In genomic region chr10:129814681-129815646, GRCh38 we compare ENCODE assay signal across 14 cellular contexts.
"Had no signal": no experiment of that assay in that cellular context is flagged by ENCODE, and none has a peak within 500 bp of the region (broad histone marks: within the 10 kb centered on the region; RNA-seq: fewer than 3 reads in every experiment).

No MANE protein-coding gene starts in this region.

- H3K9me3 ChIP-seq: body of pancreas, neutrophil had no signal

- H3K27ac ChIP-seq: body of pancreas, epithelial cell of prostate, foreskin keratinocyte, neutrophil, parathyroid adenoma had no signal

- H3K4me1 ChIP-seq: foreskin keratinocyte, parathyroid adenoma had no signal

- H3K36me3 ChIP-seq: neutrophil had no signal

- ATAC-seq: body of pancreas; foreskin keratinocyte; naive thymus-derived CD8-positive, alpha-beta T cell; stimulated activated naive B cell treated with anti-CD40 and anti-IgM and Interleukin-4, amounts not matched to agents 10 μg/mL and 1 μg/mL and 100 μg/mL, for 72 hours had no signal

- H3K4me3 ChIP-seq: body of pancreas had no signal

- H3K27me3 ChIP-seq: body of pancreas, foreskin keratinocyte, neutrophil had no signal

- DNase-seq: activated B cell treated with CpG ODN at 0.5 μM for 24 hours; activated CD4-positive, alpha-beta memory T cell treated with anti-CD3 and anti-CD28 coated beads for 36 hours; activated CD4-positive, alpha-beta T cell treated with anti-CD3 and anti-CD28 coated beads for 4 hours; activated naive CD4-positive, alpha-beta T cell treated with Interleukin-2 at 50 U/mL for 16 hours; activated T-cell treated with anti-CD3 and anti-CD28 coated beads for 4 hours; endodermal cell; foreskin keratinocyte; mesenchymal stem cell; naive thymus-derived CD8-positive, alpha-beta T cell; stimulated activated naive B cell treated with anti-CD40 and anti-IgM and Interleukin-4, amounts not matched to agents 10 μg/mL and 1 μg/mL and 100 μg/mL, for 72 hours had no signal
